ENCODE assay signal across 17 cellular contexts in the genomic region with DNA sequence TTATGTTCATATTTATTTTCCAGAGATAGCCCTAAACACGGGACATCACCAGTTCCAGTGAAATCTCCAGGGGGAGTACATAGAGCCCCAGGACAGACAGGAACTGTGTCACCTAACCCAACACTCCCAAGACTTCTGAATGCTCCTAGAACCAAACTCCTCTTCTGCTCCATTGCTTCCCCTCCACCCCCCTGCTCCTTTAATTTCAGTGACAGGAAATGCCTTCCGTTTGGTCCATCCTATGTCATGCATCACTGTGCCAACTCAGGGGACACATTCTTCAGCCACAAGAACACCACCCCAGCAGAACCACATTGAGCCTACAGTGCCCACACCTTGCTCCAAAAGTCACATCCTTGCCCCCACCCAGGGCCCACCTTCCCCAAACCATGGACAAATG.
"Had no signal": no experiment of that assay in that cellular context is flagged by ENCODE, and none has a peak within 500 bp of the region (broad histone marks: within the 10 kb centered on the region; RNA-seq: fewer than 3 reads in every experiment).

No MANE protein-coding gene starts in this region.

- H3K36me3 ChIP-seq: brain microvascular endothelial cell, heart right ventricle, left lung, thyroid gland, uterus had no signal

- H3K27me3 ChIP-seq: brain microvascular endothelial cell, dorsolateral prefrontal cortex, thyroid gland, uterus had no signal

- H3K9me3 ChIP-seq: left lung, thyroid gland, uterus had no signal

- DNase-seq: activated CD4-positive, alpha-beta memory T cell treated with anti-CD3 and anti-CD28 coated beads, Interleukin-2, amount 10 ng/mL, durations not matched to agents 7 days and 5 days; activated CD4-positive, alpha-beta T cell treated with anti-CD3 and anti-CD28 coated beads, Interleukin-2, amount 10 ng/mL, durations not matched to agents 24 days and 14 days; activated gamma-delta T cell treated with Interleukin-2 at 50 U/mL for 16 hours; brain microvascular endothelial cell; central memory CD4-positive, alpha-beta T cell; dorsolateral prefrontal cortex; effector memory CD8-positive, alpha-beta T cell; heart right ventricle; islet precursor cell; left lung; naive thymus-derived CD4-positive, alpha-beta T cell; stimulated activated CD4-positive, alpha-beta T cell treated with anti-CD3 and anti-CD28 coated beads, Interleukin-4, amount 100 ng/mL, for 24 hours; stimulated activated naive CD4-positive, alpha-beta T cell treated with Interleukin-2 at 50 U/mL for 16 hours; thyroid gland had no signal

- FAIRE-seq: endothelial cell of umbilical vein had no signal

- H3K4me3 ChIP-seq: dorsolateral prefrontal cortex, heart right ventricle, left lung, lung, thyroid gland, uterus had no signal

- H3K27ac ChIP-seq: brain microvascular endothelial cell, heart right ventricle, left lung, thyroid gland had no signal

- ATAC-seq: effector memory CD8-positive, alpha-beta T cell; heart right ventricle; left lung; naive thymus-derived CD4-positive, alpha-beta T cell had no signal

- H3K4me1 ChIP-seq: thyroid gland had no signal
